Comparison of ENCODE assay signal across 18 cellular contexts in genomic region chr21:44530903-44531605, GRCh38. TPM values are rescaled to one million over a fixed set of nuclear protein-coding genes. Genes with fewer than 3 reads are reported as not detected.
DNase-seq lines count a peak whose midpoint lies in the region; ATAC-seq and TF ChIP-seq lines count a peak whose summit lies in the region.
"Had no signal": no experiment of that assay in that cellular context is flagged by ENCODE, and none has a peak within 500 bp of the region (broad histone marks: within the 10 kb centered on the region; RNA-seq: fewer than 3 reads in every experiment).

No MANE protein-coding gene starts in this region.

- H2AK5ac ChIP-seq in neuronal stem cell (ENCODE audit: low read depth, low read length): peak overlapping the region; percentile 86

- H3K27ac Mint-ChIP-seq in chondrocyte (ENCODE audit: unreplicated experiment): no peak overlapping the region
- H3K27ac Mint-ChIP-seq: CD4-positive, alpha-beta T cell had no signal

- H4K91ac ChIP-seq in neuronal stem cell (ENCODE audit: low read depth, low read length, poor library complexity): peak overlapping the region; percentile 22

- ATAC-seq in Right ventricle myocardium inferior: no peak
- ATAC-seq in upper lobe of right lung: no peak
- ATAC-seq: HCT116, Panc1 had no signal

- no peak overlapping the region for H3K14ac ChIP-seq in neuronal stem cell (ENCODE audit: low read length)

- peak overlapping the region; percentile 29 for H4K8ac ChIP-seq in neuronal stem cell (ENCODE audit: low read depth, low read length)

- H2BK120ac ChIP-seq in neuronal stem cell (ENCODE audit: low read depth, low read length): no peak overlapping the region

- H3K4me3 ChIP-seq in left ventricle myocardium inferior (no peak overlapping the region), neuronal stem cell (ENCODE audit: low read length in 2 of 2) (no peak overlapping the region), upper lobe of right lung (no peak overlapping the region)

- no peak for TF ChIP-seq CTCF in left ventricle myocardium inferior (IDR thresholded peaks at IDR 0.05; ENCODE audit: borderline replicate concordance)
- no peak for TF ChIP-seq CTCF in chondrocyte (IDR thresholded peaks at IDR 0.05)
- no peak for TF ChIP-seq CTCF in upper lobe of right lung (IDR thresholded peaks at IDR 0.05)

- no peaks in the 10 kb centered on the region for H3K36me3 Mint-ChIP-seq in chondrocyte (ENCODE audit: low read depth)

- no peak overlapping the region for H2AFZ ChIP-seq in neuronal stem cell (ENCODE audit: low read length)

- H3K9me3 ChIP-seq in left ventricle myocardium inferior (replicated peaks) (no peaks in the 10 kb centered on the region), neuronal stem cell (replicated peaks in 1 of 2; ENCODE audit: control insufficient read depth in 2 of 2, insufficient read depth in 1 of 2, low read depth in 1 of 2, low read length in 2 of 2) (peaks cover 0 to 1% of the 10 kb centered on the region in 2 donors), upper lobe of right lung (no peaks in the 10 kb centered on the region)

- no peak overlapping the region for H2BK5ac ChIP-seq in neuronal stem cell (ENCODE audit: low read length)

- H3K27me3 Mint-ChIP-seq in chondrocyte (ENCODE audit: low read depth): peaks cover 20% of the 10 kb centered on the region
- H3K27me3 Mint-ChIP-seq: CD4-positive, alpha-beta T cell had no signal

- no peak overlapping the region for H3K9ac ChIP-seq in neuronal stem cell (ENCODE audit: low read depth, low read length, poor library complexity)

- WGBS in neuronal stem cell (ENCODE audit: extremely low coverage in 2 of 2, insufficient read length in 2 of 2, insufficient replicate concordance in 1 of 2), 2 donors: no CpG with 5 or more reads among the region's 23 CpGs

- H3K18ac ChIP-seq in neuronal stem cell (ENCODE audit: low read length): peak overlapping the region; percentile 59

- DNase-seq in left ventricle myocardium inferior (peak; percentile 4), Right ventricle myocardium inferior (ENCODE audit: missing footprints) (no peak), chondrocyte (ENCODE audit: low spot score) (peak; percentile 77), neuronal stem cell (ENCODE audit: low spot score) (no peak), upper lobe of right lung (peak; percentile 41), NCI-H82 (lab: John Stamatoyannopoulos, UW) (no peak), NCI-H1048 (lab: John Stamatoyannopoulos, UW) (no peak), SHP77 treated with DMSO at 0.1 percent for 48 hours (lab: John Stamatoyannopoulos, UW) (no peak)
- DNase-seq: AML-193; CD4-positive, alpha-beta T cell; IMR-90; Kasumi-1; NCI-H1105 treated with DMSO at 0.1 percent for 48 hours; NCI-H2107; NCI-H2227 treated with DMSO at 0.1 percent for 48 hours had no signal

- peaks cover 25% of the 10 kb centered on the region for H3K27me3 ChIP-seq in left ventricle myocardium inferior (ENCODE audit: low read depth)
- H3K27me3 ChIP-seq in neuronal stem cell (ENCODE audit: control insufficient read depth in 3 of 3, insufficient read depth in 3 of 3, low read depth in 1 of 3, low read length in 3 of 3): peaks cover 0 to 21% (median 0%) of the 10 kb centered on the region in 3 experiments
- H3K27me3 ChIP-seq in upper lobe of right lung: no peaks in the 10 kb centered on the region

- H3K9me3 Mint-ChIP-seq in chondrocyte (ENCODE audit: low read depth): no peaks in the 10 kb centered on the region
- H3K9me3 Mint-ChIP-seq: CD4-positive, alpha-beta T cell had no signal

- H3K4ac ChIP-seq in neuronal stem cell (ENCODE audit: low read length): no peak overlapping the region

- intact Hi-C loops in left ventricle myocardium inferior (cut with micrococcal nuclease) (no loop called here), Right ventricle myocardium inferior (cut with DNase I) (no loop called here), upper lobe of right lung (cut with DNase I) (no loop called here)

- peak overlapping the region; percentile 54 for H2BK15ac ChIP-seq in neuronal stem cell (ENCODE audit: low read length)

- H2BK12ac ChIP-seq in neuronal stem cell (ENCODE audit: low read length): no peak overlapping the region

- no peak overlapping the region for H3K4me2 ChIP-seq in neuronal stem cell (ENCODE audit: insufficient read depth, low read length, poor library complexity, severe bottlenecking)

- peak overlapping the region; percentile 40 for H3K23ac ChIP-seq in neuronal stem cell (ENCODE audit: low read depth, low read length, poor library complexity)

- H3K4me1 Mint-ChIP-seq in chondrocyte (ENCODE audit: low read depth): no peaks in the 10 kb centered on the region

- no peak overlapping the region for H3K27ac ChIP-seq in left ventricle myocardium inferior (replicated peaks)
- no peak overlapping the region for H3K27ac ChIP-seq in neuronal stem cell (replicated peaks; ENCODE audit: low read length)
- no peak overlapping the region for H3K27ac ChIP-seq in upper lobe of right lung

- H3K36me3 ChIP-seq in left ventricle myocardium inferior: no peaks in the 10 kb centered on the region
- no peaks in the 10 kb centered on the region for H3K36me3 ChIP-seq in neuronal stem cell (replicated peaks in 1 of 2; ENCODE audit: control insufficient read depth in 2 of 2, insufficient read depth in 2 of 2, low read length in 2 of 2)
- H3K36me3 ChIP-seq in upper lobe of right lung: no peaks in the 10 kb centered on the region

- no peaks in the 10 kb centered on the region for H3K4me1 ChIP-seq in left ventricle myocardium inferior
- H3K4me1 ChIP-seq in neuronal stem cell (ENCODE audit: control insufficient read depth in 2 of 2, insufficient read depth in 1 of 2, low read depth in 1 of 2, low read length in 2 of 2): no peaks in the 10 kb centered on the region
- no peaks in the 10 kb centered on the region for H3K4me1 ChIP-seq in upper lobe of right lung

- H3K4me3 Mint-ChIP-seq in chondrocyte (ENCODE audit: unreplicated experiment): no peak overlapping the region
- H3K4me3 Mint-ChIP-seq: CD4-positive, alpha-beta T cell had no signal

- H3K79me1 ChIP-seq in neuronal stem cell (ENCODE audit: low read depth, low read length): no peaks in the 10 kb centered on the region

RNA-seq across cellular contexts. Expression of gene KRTAP10-1, which starts 8.9 kb away (rescaled TPM):
- not detected for total RNA-seq in left ventricle myocardium inferior
- total RNA-seq in Right ventricle myocardium inferior: not detected
- not detected in 3 replicates for total RNA-seq in chondrocyte
- polyA plus RNA-seq in neuronal stem cell (2013, experiment 1 of 2): not detected
- not detected for polyA plus RNA-seq in neuronal stem cell (2013, experiment 2 of 2)
- total RNA-seq in upper lobe of right lung: not detected
- total RNA-seq: CD4-positive, alpha-beta T cell; HT1080; IMR-90 had no signal
- polyA plus RNA-seq: IMR-90 had no signal

RNA-seq across cellular contexts. Expression of gene KRTAP10-2, which starts 20.3 kb away (rescaled TPM):
- not detected for total RNA-seq in left ventricle myocardium inferior
- total RNA-seq in Right ventricle myocardium inferior: not detected
- not detected in 3 replicates for total RNA-seq in chondrocyte
- polyA plus RNA-seq in neuronal stem cell (2013, experiment 1 of 2): not detected
- polyA plus RNA-seq in neuronal stem cell (2013, experiment 2 of 2): not detected
- not detected for total RNA-seq in upper lobe of right lung
- total RNA-seq: CD4-positive, alpha-beta T cell; HT1080; IMR-90 had no signal
- polyA plus RNA-seq: IMR-90 had no signal

RNA-seq across cellular contexts. Expression of gene KRTAP10-3, which starts 27.5 kb away (rescaled TPM):
- not detected for total RNA-seq in left ventricle myocardium inferior
- not detected for total RNA-seq in Right ventricle myocardium inferior
- not detected in 3 replicates for total RNA-seq in chondrocyte
- not detected for polyA plus RNA-seq in neuronal stem cell (2013, experiment 1 of 2)
- not detected for polyA plus RNA-seq in neuronal stem cell (2013, experiment 2 of 2)
- not detected for total RNA-seq in upper lobe of right lung
- total RNA-seq: CD4-positive, alpha-beta T cell; HT1080; IMR-90 had no signal
- polyA plus RNA-seq: IMR-90 had no signal

RNA-seq across cellular contexts. Expression of gene KRTAP10-4, which starts 42.5 kb away (rescaled TPM):
- total RNA-seq in left ventricle myocardium inferior (not detected), Right ventricle myocardium inferior (not detected), chondrocyte (not detected in 3 replicates), upper lobe of right lung (not detected)
- not detected for polyA plus RNA-seq in neuronal stem cell (2013, experiment 1 of 2)
- polyA plus RNA-seq in neuronal stem cell (2013, experiment 2 of 2): 0.01 TPM
- total RNA-seq: CD4-positive, alpha-beta T cell; HT1080; IMR-90 had no signal
- polyA plus RNA-seq: IMR-90 had no signal

RNA-seq across cellular contexts. Expression of gene KRTAP10-5, which starts 49.4 kb away (rescaled TPM):
- total RNA-seq in left ventricle myocardium inferior: not detected
- total RNA-seq in Right ventricle myocardium inferior: not detected
- not detected in 3 replicates for total RNA-seq in chondrocyte
- not detected for polyA plus RNA-seq in neuronal stem cell (2013, experiment 1 of 2)
- polyA plus RNA-seq in neuronal stem cell (2013, experiment 2 of 2): not detected
- not detected for total RNA-seq in upper lobe of right lung
- total RNA-seq: CD4-positive, alpha-beta T cell; HT1080; IMR-90 had no signal
- polyA plus RNA-seq: IMR-90 had no signal

Comparison
In these comparisons a context has a peak if more than half of its experiments do, and no peak if none do; other contexts are left out.
1. DNase-seq: peak in left ventricle myocardium inferior (single experiment), chondrocyte (single experiment) and upper lobe of right lung (single experiment); none in Right ventricle myocardium inferior (single experiment), neuronal stem cell (single experiment), NCI-H82 (single experiment), NCI-H1048 (single experiment) and SHP77 treated with DMSO at 0.1 percent for 48 hours (single experiment).